29 cellular contexts compared by ENCODE assay signal in genomic region chr19:16894080-16894479, GRCh38. TPM values are rescaled to one million over a fixed set of nuclear protein-coding genes. Genes with fewer than 3 reads are reported as not detected.
DNase-seq lines count a peak whose midpoint lies in the region; ATAC-seq, FAIRE-seq and TF ChIP-seq lines count a peak whose summit lies in the region.
"Had no signal": no experiment of that assay in that cellular context is flagged by ENCODE, and none has a peak within 500 bp of the region (broad histone marks: within the 10 kb centered on the region; RNA-seq: fewer than 3 reads in every experiment).

No MANE protein-coding gene starts in this region.

- DNase-seq in NAMALWA (ENCODE audit: low spot score) = peak; percentile 73
- DNase-seq in activated B cell treated with CpG ODN at 0.5 μM for 24 hours = no peak
- DNase-seq in neuronal stem cell (ENCODE audit: low spot score) = no peak
- DNase-seq in activated T-cell treated with anti-CD3 and anti-CD28 coated beads, Interleukin-2, amount 50 U/mL, for 4 hours = no peak
- no peak for DNase-seq in NCI-H1436 (lab: John Stamatoyannopoulos, UW)
- no peak for DNase-seq in activated CD4-positive, alpha-beta T cell treated with anti-CD3 and anti-CD28 coated beads for 48 hours
- DNase-seq in GM12892 (ENCODE audit: insufficient read length) = no peak
- DNase-seq: aorta; caudate nucleus; CD4-positive, alpha-beta memory T cell; DMS153; GDM1; Kasumi-1; NCI-H1092; NCI-H2029 treated with DMSO at 0.1 percent for 48 hours; NCI-H446; RPMI8226; T-helper 9 cell; testis had no signal

- H3K4me1 ChIP-seq in DOHH2 (ENCODE audit: control insufficient read depth, low read length) (peaks cover 94% of the 10 kb centered on the region), neuronal stem cell (ENCODE audit: control insufficient read depth in 2 of 2, insufficient read depth in 1 of 2, low read depth in 1 of 2, low read length in 2 of 2) (peaks cover 4 to 10% of the 10 kb centered on the region in 2 donors)

- H3K4me3 ChIP-seq in DOHH2 (ENCODE audit: low read length) (peak overlapping the region; percentile 94), neuronal stem cell (ENCODE audit: low read length in 2 of 2) (no peak overlapping the region)
- H3K4me3 ChIP-seq: psoas muscle, skin epidermis, testis had no signal

- H3K9me3 ChIP-seq in DOHH2 (ENCODE audit: control insufficient read depth, insufficient read depth, low read length) (no peaks in the 10 kb centered on the region), neuronal stem cell (replicated peaks in 1 of 2; ENCODE audit: control insufficient read depth in 2 of 2, insufficient read depth in 1 of 2, low read depth in 1 of 2, low read length in 2 of 2) (no peaks in the 10 kb centered on the region)
- H3K9me3 ChIP-seq: psoas muscle, testis had no signal

- H4K20me1 ChIP-seq in DOHH2 (ENCODE audit: control insufficient read depth, insufficient read depth, low read depth, low read length) = no peaks in the 10 kb centered on the region

- no peak overlapping the region for H3K4ac ChIP-seq in neuronal stem cell (ENCODE audit: low read length)

- CTCF ChIA-PET in activated B cell treated with CpG ODN at 0.5 μM for 24 hours (lab: Charles Lee) = no interaction called here

- H3K27ac ChIP-seq in DOHH2 (ENCODE audit: low read depth, low read length) = peak overlapping the region; percentile 97
- H3K27ac ChIP-seq in neuronal stem cell (replicated peaks; ENCODE audit: low read length) = no peak overlapping the region
- H3K27ac ChIP-seq: epithelial cell of prostate, psoas muscle had no signal

- TF ChIP-seq POLR2A in GM12892 (IDR thresholded peaks at IDR 0.05; ENCODE audit: low read depth, low read length) = no peak

- no peak for FAIRE-seq in GM12892 (lab: Jason Lieb, UNC)

- H3K9me3 Mint-ChIP-seq in activated B cell treated with CpG ODN at 0.5 μM for 24 hours = no peaks in the 10 kb centered on the region
- no peaks in the 10 kb centered on the region for H3K9me3 Mint-ChIP-seq in activated T-cell treated with anti-CD3 and anti-CD28 coated beads, Interleukin-2, amount 50 U/mL, for 4 hours
- H3K9me3 Mint-ChIP-seq: activated naive CD4-positive, alpha-beta T cell treated with anti-CD3 and anti-CD28 coated beads, Interleukin-2, amount 50 U/mL, for 24 hours; activated T-helper 1 cell treated with anti-CD3 and anti-CD28 coated beads, Interleukin-12 subunit alpha, Interleukin-12 subunit beta, Interleukin-2, Interleukin-4 antibody, amounts not matched to agents 30 ng/mL and 10 ng/mL and 1 ng/mL, durations not matched to agents 14 hours and 24 hours and 36 hours; stimulated activated naive B cell treated with anti-CD40 and anti-IgM and Interleukin-4, amounts not matched to agents 10 μg/mL and 1 μg/mL and 100 μg/mL, for 72 hours had no signal

- peaks cover 41% of the 10 kb centered on the region for H3F3A ChIP-seq in DOHH2 (ENCODE audit: control insufficient read depth, insufficient read depth)

- H2AK5ac ChIP-seq in neuronal stem cell (ENCODE audit: low read depth, low read length) = peak overlapping the region; percentile 6

- intact Hi-C loops in activated B cell treated with CpG ODN at 0.5 μM for 24 hours (cut with micrococcal nuclease) = loop anchor here (10.0 kb wide), 3 partner anchors 269 to 411 kb away; partner anchors contain the start of genes ABHD8, DDA1, MED26 and MRPL34

- no peaks in the 10 kb centered on the region for H3K36me3 Mint-ChIP-seq in activated B cell treated with CpG ODN at 0.5 μM for 24 hours (ENCODE audit: low read depth)
- no peaks in the 10 kb centered on the region for H3K36me3 Mint-ChIP-seq in activated T-cell treated with anti-CD3 and anti-CD28 coated beads, Interleukin-2, amount 50 U/mL, for 4 hours (ENCODE audit: insufficient read depth)
- H3K36me3 Mint-ChIP-seq: activated naive CD4-positive, alpha-beta T cell treated with anti-CD3 and anti-CD28 coated beads, Interleukin-2, amount 50 U/mL, for 24 hours; CD4-positive, alpha-beta memory T cell had no signal

- peaks cover 2% of the 10 kb centered on the region for H3K79me1 ChIP-seq in neuronal stem cell (ENCODE audit: low read depth, low read length)

- no peak overlapping the region for H3K14ac ChIP-seq in neuronal stem cell (ENCODE audit: low read length)

- TF ChIP-seq CTCF in DOHH2 (IDR thresholded peaks at IDR 0.05; ENCODE audit: low read depth, low read length, poor library complexity, severe bottlenecking) (no peak), activated B cell treated with CpG ODN at 0.5 μM for 24 hours (IDR thresholded peaks at IDR 0.05) (no peak)

- no peak overlapping the region for H4K91ac ChIP-seq in neuronal stem cell (ENCODE audit: low read depth, low read length, poor library complexity)

- no peak overlapping the region for H2BK5ac ChIP-seq in neuronal stem cell (ENCODE audit: low read length)

- H2AFZ ChIP-seq in neuronal stem cell (ENCODE audit: low read length) = no peak overlapping the region

- no peaks in the 10 kb centered on the region for H3K27me3 Mint-ChIP-seq in activated B cell treated with CpG ODN at 0.5 μM for 24 hours
- peaks cover 36% of the 10 kb centered on the region for H3K27me3 Mint-ChIP-seq in activated T-cell treated with anti-CD3 and anti-CD28 coated beads, Interleukin-2, amount 50 U/mL, for 4 hours (ENCODE audit: low read depth)

- no peaks in the 10 kb centered on the region for H3K27me3 ChIP-seq in DOHH2 (ENCODE audit: control insufficient read depth, low read length)
- H3K27me3 ChIP-seq in neuronal stem cell (ENCODE audit: control insufficient read depth in 3 of 3, insufficient read depth in 3 of 3, low read depth in 1 of 3, low read length in 3 of 3) = peaks cover 0 to 24% (median 7%) of the 10 kb centered on the region in 3 experiments
- H3K27me3 ChIP-seq: testis had no signal

- no peak overlapping the region for H2BK12ac ChIP-seq in neuronal stem cell (ENCODE audit: low read length)

- H4K8ac ChIP-seq in neuronal stem cell (ENCODE audit: low read depth, low read length) = no peak overlapping the region

- no peak overlapping the region for H3K18ac ChIP-seq in neuronal stem cell (ENCODE audit: low read length)

- H3K4me2 ChIP-seq in DOHH2 (ENCODE audit: low read length) (peak overlapping the region; percentile 85), neuronal stem cell (ENCODE audit: insufficient read depth, low read length, poor library complexity, severe bottlenecking) (no peak overlapping the region)

- WGBS in neuronal stem cell (ENCODE audit: extremely low coverage in 2 of 2, insufficient read length in 2 of 2, insufficient replicate concordance in 1 of 2), 2 donors = no CpG with 5 or more reads among the region's 7 CpGs

- H3K27ac Mint-ChIP-seq in activated B cell treated with CpG ODN at 0.5 μM for 24 hours = peak overlapping the region; percentile 85
- H3K27ac Mint-ChIP-seq: activated naive CD4-positive, alpha-beta T cell treated with anti-CD3 and anti-CD28 coated beads, Interleukin-2, amount 50 U/mL, for 24 hours; activated T-helper 1 cell treated with anti-CD3 and anti-CD28 coated beads, Interleukin-12 subunit alpha, Interleukin-12 subunit beta, Interleukin-2, Interleukin-4 antibody, amounts not matched to agents 30 ng/mL and 10 ng/mL and 1 ng/mL, durations not matched to agents 14 hours and 24 hours and 36 hours had no signal

- H2BK120ac ChIP-seq in neuronal stem cell (ENCODE audit: low read depth, low read length) = no peak overlapping the region

- no peak overlapping the region for H3K4me3 Mint-ChIP-seq in activated B cell treated with CpG ODN at 0.5 μM for 24 hours
- no peak overlapping the region for H3K4me3 Mint-ChIP-seq in activated T-cell treated with anti-CD3 and anti-CD28 coated beads, Interleukin-2, amount 50 U/mL, for 4 hours
- H3K4me3 Mint-ChIP-seq: activated T-helper 1 cell treated with anti-CD3 and anti-CD28 coated beads, Interleukin-12 subunit alpha, Interleukin-12 subunit beta, Interleukin-2, Interleukin-4 antibody, amounts not matched to agents 30 ng/mL and 10 ng/mL and 1 ng/mL, durations not matched to agents 14 hours and 24 hours and 36 hours had no signal

- H3K36me3 ChIP-seq in DOHH2 (ENCODE audit: control insufficient read depth, low read length) (peaks cover 39% of the 10 kb centered on the region), neuronal stem cell (replicated peaks in 1 of 2; ENCODE audit: control insufficient read depth in 2 of 2, insufficient read depth in 2 of 2, low read length in 2 of 2) (no peaks in the 10 kb centered on the region)

- no peaks in the 10 kb centered on the region for H3K9me2 ChIP-seq in DOHH2 (replicated peaks; ENCODE audit: control insufficient read depth, low read length)

- no peak for ATAC-seq in activated B cell treated with CpG ODN at 0.5 μM for 24 hours (ENCODE audit: low read depth)
- no peak for ATAC-seq in activated T-cell treated with anti-CD3 and anti-CD28 coated beads, Interleukin-2, amount 50 U/mL, for 4 hours
- ATAC-seq: HCT116, psoas muscle had no signal

- no peak overlapping the region for H2BK15ac ChIP-seq in neuronal stem cell (ENCODE audit: low read length)

- H3K79me2 ChIP-seq in DOHH2 (ENCODE audit: control insufficient read depth, low read length) = peaks cover 35% of the 10 kb centered on the region

- POLR2A ChIA-PET in activated B cell treated with CpG ODN at 0.5 μM for 24 hours (lab: Charles Lee) = interaction anchor here (0.6 to 0.8 kb wide), 2 partner anchors 60 to 527 kb away, joined by 4 to 6 read pairs; no protein-coding TSS in a partner anchor

- H3K4me1 Mint-ChIP-seq in activated B cell treated with CpG ODN at 0.5 μM for 24 hours = peaks cover 61% of the 10 kb centered on the region
- H3K4me1 Mint-ChIP-seq in activated T-cell treated with anti-CD3 and anti-CD28 coated beads, Interleukin-2, amount 50 U/mL, for 4 hours (ENCODE audit: low read depth) = peaks cover 22% of the 10 kb centered on the region

- no peak overlapping the region for H3K9ac ChIP-seq in neuronal stem cell (ENCODE audit: low read depth, low read length, poor library complexity)

- H3K23ac ChIP-seq in neuronal stem cell (ENCODE audit: low read depth, low read length, poor library complexity) = no peak overlapping the region

RNA-seq across cellular contexts. Expression of gene F2RL3, which starts 5.3 kb away (rescaled TPM):
- total RNA-seq in activated B cell treated with CpG ODN at 0.5 μM for 24 hours = 0.58 and 0.83 TPM in 2 replicates
- polyA plus RNA-seq in neuronal stem cell (2013, experiment 1 of 2) = not detected
- polyA plus RNA-seq in neuronal stem cell (2013, experiment 2 of 2) = not detected
- under 1 TPM; 0.05 to 0.24 (median 0.08) TPM for total RNA-seq in activated T-cell treated with anti-CD3 and anti-CD28 coated beads, Interleukin-2, amount 50 U/mL, for 4 hours
- 0.40 TPM for polyA plus RNA-seq in GM12892 (2012; ENCODE audit: missing spikeins)
- total RNA-seq: activated T-helper 1 cell treated with anti-CD3 and anti-CD28 coated beads, Interleukin-12 subunit alpha, Interleukin-12 subunit beta, Interleukin-2, Interleukin-4 antibody, amounts not matched to agents 30 ng/mL and 10 ng/mL and 1 ng/mL, durations not matched to agents 14 hours and 24 hours and 36 hours; CD4-positive, alpha-beta memory T cell; HT-29 had no signal
- polyA plus RNA-seq: CD4-positive, alpha-beta memory T cell; neural cell had no signal
